Comparison of ENCODE assay signal across 9 cellular contexts in genomic region chr7:23246540-23246939, GRCh38. TPM values are rescaled to one million over a fixed set of nuclear protein-coding genes. Genes with fewer than 3 reads are reported as not detected.
A peak's percentile ranks its signal among the peaks of the same experiment; 100 is the strongest.
DNase-seq lines count a peak whose midpoint lies in the region; ATAC-seq and TF ChIP-seq lines count a peak whose summit lies in the region.
"Had no signal": no experiment of that assay in that cellular context is flagged by ENCODE, and none has a peak within 500 bp of the region (broad histone marks: within the 10 kb centered on the region; RNA-seq: fewer than 3 reads in every experiment).

Gene GPNMB (plus strand): TSS chr7:23246775. CDS start chr7:23246858, 83 bp downstream.

- intact Hi-C loops in CD14-positive monocyte (cut with micrococcal nuclease), result loop anchor here (2.0 to 10.0 kb wide), 2 partner anchors 38 to 62 kb away; partner anchors contain the start of gene NUP42 (in 1 of the 2)

- WGBS in SK-N-SH (ENCODE audit: low lambda C conversion rate), result 20% methylated on average over 7 of the region's 7 CpGs

- peaks cover 36% of the 10 kb centered on the region for H3K4me1 Mint-ChIP-seq in CD14-positive monocyte
- H3K4me1 Mint-ChIP-seq: immature natural killer cell had no signal

- peak within 1 kb of the TSS; percentile 82 to 89 for H3K4me3 Mint-ChIP-seq in CD14-positive monocyte
- H3K4me3 Mint-ChIP-seq: immature natural killer cell had no signal

- peak within 1 kb of the TSS; percentile 1; the same call in 1 of the 2 replicates for H3K9ac ChIP-seq in SK-N-SH
- H3K9ac ChIP-seq in parathyroid adenoma, result no peak within 1 kb of the TSS

- no peaks in the 10 kb centered on the region for H3K79me2 ChIP-seq in SK-N-SH (ENCODE audit: insufficient read depth)
- H3K79me2 ChIP-seq in parathyroid adenoma, result no peaks in the 10 kb centered on the region

- H3K9me2 ChIP-seq in SK-N-SH, result no peaks in the 10 kb centered on the region

- peak within 1 kb of the TSS; percentile 71 to 89 for H3K27ac ChIP-seq in SK-N-SH (ENCODE audit: low read depth in 2 of 2, low read length in 1 of 2)
- peak within 1 kb of the TSS; percentile 5 for H3K27ac ChIP-seq in foreskin keratinocyte
- H3K27ac ChIP-seq in parathyroid adenoma, result no peak within 1 kb of the TSS

- H3K9me3 ChIP-seq in SK-N-SH (no peaks in the 10 kb centered on the region), parathyroid adenoma (ENCODE audit: control insufficient read depth, low read length) (no peaks in the 10 kb centered on the region)

- no peaks in the 10 kb centered on the region for H3K36me3 ChIP-seq in SK-N-SH (replicated peaks in 1 of 2; ENCODE audit: control insufficient read depth in 1 of 2, insufficient read depth in 2 of 2, low read length in 1 of 2)
- H3K36me3 ChIP-seq in parathyroid adenoma (ENCODE audit: control insufficient read depth, insufficient read depth, low read length), result no peaks in the 10 kb centered on the region

- peak within 1 kb of the TSS; percentile 73 for H2AFZ ChIP-seq in SK-N-SH (ENCODE audit: low read depth)
- peak within 1 kb of the TSS; percentile 38 for H2AFZ ChIP-seq in parathyroid adenoma

- peaks cover 0 to 1% of the 10 kb centered on the region in 2 donors for H3K36me3 Mint-ChIP-seq in CD14-positive monocyte

- peak; percentile 52 for DNase-seq in CD14-positive monocyte (ENCODE audit: low spot score)
- peak; percentile 62 for DNase-seq in SK-N-SH
- peak; percentile 71 to 87 for DNase-seq in foreskin keratinocyte
- no peak for DNase-seq in NCI-H2196 treated with DMSO at 0.1 percent for 48 hours (lab: John Stamatoyannopoulos, UW; ENCODE audit: unreplicated experiment)
- no peak for DNase-seq in NCI-H1436 (lab: John Stamatoyannopoulos, UW)
- DNase-seq in nucleus accumbens (lab: John Stamatoyannopoulos, UW), result no peak
- DNase-seq: immature natural killer cell had no signal

- H3F3A ChIP-seq in SK-N-SH (replicated peaks; ENCODE audit: insufficient read depth), result peaks cover 13% of the 10 kb centered on the region

- H3K4me2 ChIP-seq in SK-N-SH, result peak within 1 kb of the TSS; percentile 75
- H3K4me2 ChIP-seq in parathyroid adenoma (ENCODE audit: low read length), result peak within 1 kb of the TSS; percentile 9

- POLR2A ChIA-PET in SK-N-SH (lab: Yijun Ruan, JAX), result no interaction called here

- H3K27ac Mint-ChIP-seq in CD14-positive monocyte, result peak within 1 kb of the TSS; percentile 82 to 93 (median 90)
- H3K27ac Mint-ChIP-seq: immature natural killer cell had no signal

- CTCF ChIA-PET in SK-N-SH (lab: Yijun Ruan, JAX), result interaction anchor here (0.5 to 2.4 kb wide), 6 partner anchors 14 to 895 kb away, joined by 3 to 13 read pairs (median 6); no protein-coding TSS in a partner anchor

- TF ChIP-seq RAD21 in SK-N-SH (IDR thresholded peaks at IDR 0.05; ENCODE audit: low read length), result no peak

- H3K4me3 ChIP-seq in SK-N-SH (ENCODE audit: low read depth in 2 of 2, low read length in 1 of 2) (peak within 1 kb of the TSS; percentile 12 to 33; a peak in 2 of 4 replicates), parathyroid adenoma (ENCODE audit: low read depth, low read length) (no peak within 1 kb of the TSS)

- H3K27me3 Mint-ChIP-seq in CD14-positive monocyte (ENCODE audit: low read depth in 3 of 3), result peaks cover 2 to 6% (median 2%) of the 10 kb centered on the region in 3 donors

- ATAC-seq in foreskin keratinocyte (peak; percentile 81), GM21619 (IDR thresholded peaks at IDR 0.05; ENCODE audit: unreplicated experiment) (no peak)

- no peaks in the 10 kb centered on the region for H4K20me1 ChIP-seq in SK-N-SH (ENCODE audit: insufficient read depth)

- no peaks in the 10 kb centered on the region for H3K27me3 ChIP-seq in SK-N-SH (ENCODE audit: insufficient read depth)
- no peaks in the 10 kb centered on the region for H3K27me3 ChIP-seq in foreskin keratinocyte
- peaks cover 3% of the 10 kb centered on the region for H3K27me3 ChIP-seq in parathyroid adenoma (ENCODE audit: control insufficient read depth, insufficient read depth, low read length)

- TF ChIP-seq CTCF in CD14-positive monocyte (IDR thresholded peaks at IDR 0.05), result no peak
- no peak for TF ChIP-seq CTCF in SK-N-SH (IDR thresholded peaks at IDR 0.05)
- no peak for TF ChIP-seq CTCF in foreskin keratinocyte (conservative IDR thresholded peaks at IDR 0.05)
- no peak for TF ChIP-seq CTCF in parathyroid adenoma (IDR thresholded peaks at IDR 0.05)

- peak in 1 of 2 experiments; percentile 13; a peak in 1 of 4 replicates for TF ChIP-seq EP300 in SK-N-SH (IDR thresholded peaks at IDR 0.05; ENCODE audit: borderline replicate concordance in 1 of 2, low read depth in 1 of 2, low read length in 1 of 2)

- peaks cover 6 to 7% of the 10 kb centered on the region in 2 experiments; a peak in 3 of 4 replicates for H3K4me1 ChIP-seq in SK-N-SH (ENCODE audit: control insufficient read depth in 1 of 2, insufficient read depth in 2 of 2, low read depth in 1 of 2, low read length in 1 of 2)
- peaks cover 16% of the 10 kb centered on the region for H3K4me1 ChIP-seq in foreskin keratinocyte
- H3K4me1 ChIP-seq in parathyroid adenoma, result no peaks in the 10 kb centered on the region

- peaks cover 0 to 4% (median under 1%) of the 10 kb centered on the region in 7 donors for H3K9me3 Mint-ChIP-seq in CD14-positive monocyte
- H3K9me3 Mint-ChIP-seq: immature natural killer cell had no signal

TF ChIP-seq in SK-N-SH, 30 proteins besides CTCF, POLR2A, EP300 and RAD21 (continues in another document):
- no peak for TF ChIP-seq TAF1 (IDR thresholded peaks at IDR 0.05; ENCODE audit: borderline replicate concordance, low read depth, low read length)
- TF ChIP-seq, protein P1, sequence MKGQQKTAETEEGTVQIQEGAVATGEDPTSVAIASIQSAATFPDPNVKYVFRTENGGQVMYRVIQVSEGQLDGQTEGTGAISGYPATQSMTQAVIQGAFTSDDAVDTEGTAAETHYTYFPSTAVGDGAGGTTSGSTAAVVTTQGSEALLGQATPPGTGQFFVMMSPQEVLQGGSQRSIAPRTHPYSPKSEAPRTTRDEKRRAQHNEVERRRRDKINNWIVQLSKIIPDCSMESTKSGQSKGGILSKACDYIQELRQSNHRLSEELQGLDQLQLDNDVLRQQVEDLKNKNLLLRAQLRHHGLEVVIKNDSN (IDR thresholded peaks at IDR 0.05; ENCODE audit: borderline replicate concordance, low read depth), result peak; percentile 83
- TF ChIP-seq MEF2A (IDR thresholded peaks at IDR 0.05; ENCODE audit: borderline replicate concordance, low read depth), result no peak
- TF ChIP-seq NFIC (IDR thresholded peaks at IDR 0.05; ENCODE audit: borderline replicate concordance), result peak; percentile 55
- peak; percentile 36; the same call in 1 of the 2 replicates for TF ChIP-seq USF2 (IDR thresholded peaks at IDR 0.05; ENCODE audit: borderline replicate concordance, low read depth, low read length)
- no peak for TF ChIP-seq YY1 (IDR thresholded peaks at IDR 0.05; ENCODE audit: low read depth)
- TF ChIP-seq FOSL2 (IDR thresholded peaks at IDR 0.05; ENCODE audit: borderline replicate concordance, low read depth), result peak; percentile 66
- peak; percentile 84 for TF ChIP-seq TCF12 (IDR thresholded peaks at IDR 0.05)
- no peak for TF ChIP-seq FOXJ3 (CRISPR knock-in tag; IDR thresholded peaks at IDR 0.05)
- TF ChIP-seq PBX3 (IDR thresholded peaks at IDR 0.05), result 0 out of 2 replicates have a peak, but pooled peaks have one; percentile 11
- TF ChIP-seq SIN3A (IDR thresholded peaks at IDR 0.05; ENCODE audit: borderline replicate concordance, low read depth, low read length), result peak; percentile 47; the same call in 1 of the 2 replicates
- 0 out of 2 replicates have a peak, but pooled peaks have one; percentile 19 for TF ChIP-seq POLR2AphosphoS5 (IDR thresholded peaks at IDR 0.05; ENCODE audit: low read depth, low read length)
- TF ChIP-seq, protein P2, sequence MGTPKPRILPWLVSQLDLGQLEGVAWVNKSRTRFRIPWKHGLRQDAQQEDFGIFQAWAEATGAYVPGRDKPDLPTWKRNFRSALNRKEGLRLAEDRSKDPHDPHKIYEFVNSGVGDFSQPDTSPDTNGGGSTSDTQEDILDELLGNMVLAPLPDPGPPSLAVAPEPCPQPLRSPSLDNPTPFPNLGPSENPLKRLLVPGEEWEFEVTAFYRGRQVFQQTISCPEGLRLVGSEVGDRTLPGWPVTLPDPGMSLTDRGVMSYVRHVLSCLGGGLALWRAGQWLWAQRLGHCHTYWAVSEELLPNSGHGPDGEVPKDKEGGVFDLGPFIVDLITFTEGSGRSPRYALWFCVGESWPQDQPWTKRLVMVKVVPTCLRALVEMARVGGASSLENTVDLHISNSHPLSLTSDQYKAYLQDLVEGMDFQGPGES (IDR thresholded peaks at IDR 0.05; ENCODE audit: low read depth, low read length), result no peak
- 0 out of 2 replicates have a peak, but pooled peaks have one; percentile 12 for TF ChIP-seq TEAD4 (IDR thresholded peaks at IDR 0.05; ENCODE audit: borderline replicate concordance, insufficient read depth)
- peak; percentile 69 for TF ChIP-seq JUND (IDR thresholded peaks at IDR 0.05)
- TF ChIP-seq, protein P3, sequence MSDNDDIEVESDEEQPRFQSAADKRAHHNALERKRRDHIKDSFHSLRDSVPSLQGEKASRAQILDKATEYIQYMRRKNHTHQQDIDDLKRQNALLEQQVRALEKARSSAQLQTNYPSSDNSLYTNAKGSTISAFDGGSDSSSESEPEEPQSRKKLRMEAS (IDR thresholded peaks at IDR 0.05; ENCODE audit: low read depth), result peak; percentile 59; the same call in 1 of the 2 replicates
- peak; percentile 48; the same call in 1 of the 2 replicates for TF ChIP-seq RCOR1 (IDR thresholded peaks at IDR 0.05; ENCODE audit: low read length)

RNA-seq across cellular contexts. Expression of gene GPNMB, which starts in this region (rescaled TPM):
- 1 to 10 TPM; 1.3 to 1.5 TPM for polyA plus RNA-seq in CD14-positive monocyte
- polyA plus RNA-seq in SK-N-SH (2012; rRNA removed), result 13.8 and 24.9 TPM in 2 replicates
- 20.2 and 21.9 TPM in 2 replicates for polyA plus RNA-seq in SK-N-SH (2012; cell fraction: cytosol; rRNA removed)
- polyA plus RNA-seq in SK-N-SH (2012; cell fraction: nucleus; rRNA removed), result 14.1 and 23.9 TPM in 2 replicates
- total RNA-seq in foreskin keratinocyte, result 15.1 and 19.0 TPM in 2 replicates
- 10.2 and 10.9 TPM in 2 replicates for polyA plus RNA-seq in foreskin keratinocyte
- polyA plus RNA-seq: immature natural killer cell had no signal

Comparison
In these comparisons a context has a peak if more than half of its experiments do, and no peak if none do; other contexts are left out.
1. DNase-seq: peak in CD14-positive monocyte (single experiment), SK-N-SH (single experiment) and foreskin keratinocyte (2 of 2); none in NCI-H2196 treated with DMSO at 0.1 percent for 48 hours (single experiment), NCI-H1436 (single experiment) and nucleus accumbens (0 of 56).